13 cellular contexts compared by ENCODE assay signal in the genomic region with DNA sequence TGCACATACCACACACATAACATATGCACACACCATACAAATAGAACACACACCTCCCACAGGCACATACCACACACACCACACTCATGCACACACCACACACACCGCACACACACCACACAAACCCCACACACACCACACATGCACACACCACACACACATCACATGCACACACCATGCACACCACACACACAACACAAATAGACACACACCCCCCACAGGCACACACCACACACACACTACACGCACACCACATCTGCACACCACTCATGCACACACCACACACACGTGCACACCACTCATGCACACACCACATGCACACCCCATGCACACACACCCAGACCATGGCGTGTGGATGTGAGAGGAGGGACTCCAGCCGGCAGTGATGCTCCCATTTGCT.
"Had no signal": no experiment of that assay in that cellular context is flagged by ENCODE, and none has a peak within 500 bp of the region (broad histone marks: within the 10 kb centered on the region; RNA-seq: fewer than 3 reads in every experiment).

No MANE protein-coding gene starts in this region.

- H3K36me3 ChIP-seq: heart left ventricle, tibial artery had no signal

- H3K4me1 ChIP-seq: heart left ventricle, tibial artery had no signal

- H3K4me3 ChIP-seq: coronary artery, dorsolateral prefrontal cortex, heart left ventricle, tibial artery had no signal

- H3K9me3 ChIP-seq: heart left ventricle, tibial artery had no signal

- ATAC-seq: esophagus mucosa; naive thymus-derived CD4-positive, alpha-beta T cell; stimulated activated naive CD8-positive, alpha-beta T cell treated with anti-CD3 and anti-CD28 coated beads, Interleukin-15, Interleukin-2, amounts not matched to agents 100 U/mL and 50 U/mL, for 24 hours had no signal

- H3K27ac ChIP-seq: coronary artery, dorsolateral prefrontal cortex, heart left ventricle, tibial artery had no signal

- H3K4me3 Mint-ChIP-seq: naive thymus-derived CD4-positive, alpha-beta T cell had no signal

- H3K9me3 Mint-ChIP-seq: naive thymus-derived CD4-positive, alpha-beta T cell had no signal

- DNase-seq: dorsolateral prefrontal cortex; effector CD8-positive, alpha-beta T cell; heart left ventricle; hippocampal formation; mesendoderm; naive thymus-derived CD4-positive, alpha-beta T cell; posterior cingulate gyrus; small intestine; stimulated activated CD4-positive, alpha-beta T cell treated with anti-CD3 and anti-CD28 coated beads, Interleukin-12 subunit alpha, Interleukin-12 subunit beta, amount 100 ng/mL, for 4 hours; stimulated activated naive CD8-positive, alpha-beta T cell treated with anti-CD3 and anti-CD28 coated beads, Interleukin-15, Interleukin-2, amounts not matched to agents 100 U/mL and 50 U/mL, for 24 hours; tibial artery had no signal
